Comparison of ENCODE assay signal across 15 cellular contexts in genomic region chr12:131917139-131917710, GRCh38. TPM values are rescaled to one million over a fixed set of nuclear protein-coding genes. Genes with fewer than 3 reads are reported as not detected.
DNase-seq lines count a peak whose midpoint lies in the region; ATAC-seq and TF ChIP-seq lines count a peak whose summit lies in the region.
"Had no signal": no experiment of that assay in that cellular context is flagged by ENCODE, and none has a peak within 500 bp of the region (broad histone marks: within the 10 kb centered on the region; RNA-seq: fewer than 3 reads in every experiment).

No MANE protein-coding gene starts in this region.

- H3K4me1 ChIP-seq in RWPE2 (ENCODE audit: insufficient read depth, poor library complexity, severe bottlenecking) = peaks cover 5% of the 10 kb centered on the region
- no peaks in the 10 kb centered on the region for H3K4me1 ChIP-seq in hepatocyte (ENCODE audit: insufficient read depth)
- no peaks in the 10 kb centered on the region for H3K4me1 ChIP-seq in neural progenitor cell

- ATAC-seq in RWPE2 (ENCODE audit: low read depth) = no peak

- H3F3A ChIP-seq in neural progenitor cell (ENCODE audit: low read depth) = no peaks in the 10 kb centered on the region

- TF ChIP-seq CTCF in RWPE2 (IDR thresholded peaks at IDR 0.05; ENCODE audit: poor library complexity, severe bottlenecking) (no peak), hepatocyte (IDR thresholded peaks at IDR 0.05; ENCODE audit: poor library complexity) (no peak), osteocyte (IDR thresholded peaks at IDR 0.05) (no peak), neural progenitor cell (IDR thresholded peaks at IDR 0.05) (no peak)

- H4K20me1 ChIP-seq in hepatocyte (ENCODE audit: insufficient read depth, poor library complexity, severe bottlenecking) (peaks cover 3% of the 10 kb centered on the region), neural progenitor cell (ENCODE audit: low read depth) (no peaks in the 10 kb centered on the region)

- H3K4me3 ChIP-seq in RWPE2 (ENCODE audit: severe bottlenecking) (no peak overlapping the region), hepatocyte (no peak overlapping the region), neural progenitor cell (no peak overlapping the region)
- H3K4me3 ChIP-seq: A549 had no signal

- 100% methylated on average over 6 of the region's 31 CpGs for WGBS in hepatocyte (ENCODE audit: low lambda C conversion rate, missing lambda C conversion rate)

- H2AFZ ChIP-seq in hepatocyte (no peak overlapping the region), neural progenitor cell (replicated peaks) (no peak overlapping the region)

- no peaks in the 10 kb centered on the region for H3K27me3 Mint-ChIP-seq in activated naive CD8-positive, alpha-beta T cell treated with anti-CD3 and anti-CD28 coated beads for 36 hours
- H3K27me3 Mint-ChIP-seq in osteocyte (ENCODE audit: unreplicated experiment) (no peaks in the 10 kb centered on the region), neural progenitor cell (ENCODE audit: insufficient read depth, low read depth) (no peaks in the 10 kb centered on the region)
- H3K27me3 Mint-ChIP-seq: CD4-positive, CD25-positive, alpha-beta regulatory T cell had no signal

- H3K9me2 ChIP-seq in hepatocyte (replicated peaks; ENCODE audit: insufficient read depth) = no peaks in the 10 kb centered on the region

- H3K36me3 ChIP-seq in RWPE2 (ENCODE audit: low read depth) (peaks cover 19% of the 10 kb centered on the region), hepatocyte (replicated peaks; ENCODE audit: insufficient read depth, low read depth) (no peaks in the 10 kb centered on the region), neural progenitor cell (no peaks in the 10 kb centered on the region)

- H3K9me3 ChIP-seq in RWPE2 (ENCODE audit: severe bottlenecking) = no peaks in the 10 kb centered on the region
- H3K9me3 ChIP-seq in hepatocyte (ENCODE audit: low read depth) = no peaks in the 10 kb centered on the region
- no peaks in the 10 kb centered on the region for H3K9me3 ChIP-seq in neural progenitor cell (ENCODE audit: low read depth)
- H3K9me3 ChIP-seq: A549 had no signal

- H3K27ac Mint-ChIP-seq in activated naive CD8-positive, alpha-beta T cell treated with anti-CD3 and anti-CD28 coated beads for 36 hours = no peak overlapping the region
- H3K27ac Mint-ChIP-seq in osteocyte (ENCODE audit: unreplicated experiment) (no peak overlapping the region), neural progenitor cell (no peak overlapping the region)
- H3K27ac Mint-ChIP-seq: CD4-positive, CD25-positive, alpha-beta regulatory T cell had no signal

- no peak overlapping the region for H3K9ac ChIP-seq in neural progenitor cell

- no peaks in the 10 kb centered on the region for H3K27me3 ChIP-seq in RWPE2 (ENCODE audit: insufficient read depth, poor library complexity, severe bottlenecking)
- H3K27me3 ChIP-seq in hepatocyte = no peaks in the 10 kb centered on the region
- no peaks in the 10 kb centered on the region for H3K27me3 ChIP-seq in neural progenitor cell

- peak; percentile 30 for DNase-seq in activated naive CD8-positive, alpha-beta T cell treated with anti-CD3 and anti-CD28 coated beads, Interleukin-2, amount 50 U/mL, for 16 hours (ENCODE audit: low read depth, low spot score)
- no peak for DNase-seq in activated naive CD8-positive, alpha-beta T cell treated with anti-CD3 and anti-CD28 coated beads for 36 hours
- DNase-seq in RWPE2 (ENCODE audit: low spot score) (peak; percentile 99), hepatocyte (ENCODE audit: low spot score) (peak; percentile 60), osteocyte (ENCODE audit: extremely low spot score, unreplicated experiment) (peak; percentile 94), neural progenitor cell (ENCODE audit: low spot score) (no peak), NCI-H2081 treated with DMSO at 0.1 percent for 48 hours (lab: John Stamatoyannopoulos, UW) (no peak), SIG-M5 (lab: John Stamatoyannopoulos, UW) (no peak)
- DNase-seq: CD4-positive, CD25-positive, alpha-beta regulatory T cell; KBM-7; NCI-H1048; NCI-H446 treated with DMSO at 0.1 percent for 48 hours; NCI-H82; Right ventricle myocardium superior had no signal

- no peaks in the 10 kb centered on the region for H3K79me2 ChIP-seq in hepatocyte
- H3K79me2 ChIP-seq in neural progenitor cell (ENCODE audit: low read depth) = no peaks in the 10 kb centered on the region

- H3K4me2 ChIP-seq in hepatocyte (no peak overlapping the region), neural progenitor cell (no peak overlapping the region)
- H3K4me2 ChIP-seq: A549 had no signal

- H3K4me3 Mint-ChIP-seq in activated naive CD8-positive, alpha-beta T cell treated with anti-CD3 and anti-CD28 coated beads for 36 hours = no peak overlapping the region
- no peak overlapping the region for H3K4me3 Mint-ChIP-seq in osteocyte (ENCODE audit: unreplicated experiment)
- no peak overlapping the region for H3K4me3 Mint-ChIP-seq in neural progenitor cell
- H3K4me3 Mint-ChIP-seq: CD4-positive, CD25-positive, alpha-beta regulatory T cell had no signal

- no peaks in the 10 kb centered on the region for H3K9me3 Mint-ChIP-seq in activated naive CD8-positive, alpha-beta T cell treated with anti-CD3 and anti-CD28 coated beads for 36 hours
- H3K9me3 Mint-ChIP-seq in osteocyte (ENCODE audit: unreplicated experiment) (no peaks in the 10 kb centered on the region), neural progenitor cell (no peaks in the 10 kb centered on the region)
- H3K9me3 Mint-ChIP-seq: CD4-positive, CD25-positive, alpha-beta regulatory T cell had no signal

- H3K27ac ChIP-seq in RWPE2 (ENCODE audit: poor library complexity, severe bottlenecking) = no peak overlapping the region
- no peak overlapping the region for H3K27ac ChIP-seq in hepatocyte
- no peak overlapping the region for H3K27ac ChIP-seq in neural progenitor cell
- H3K27ac ChIP-seq: A549 had no signal

- no peaks in the 10 kb centered on the region for H3K4me1 Mint-ChIP-seq in activated naive CD8-positive, alpha-beta T cell treated with anti-CD3 and anti-CD28 coated beads for 36 hours
- H3K4me1 Mint-ChIP-seq in osteocyte (ENCODE audit: unreplicated experiment) (peaks cover 9% of the 10 kb centered on the region), neural progenitor cell (no peaks in the 10 kb centered on the region)
- H3K4me1 Mint-ChIP-seq: CD4-positive, CD25-positive, alpha-beta regulatory T cell had no signal

- H3K36me3 Mint-ChIP-seq in activated naive CD8-positive, alpha-beta T cell treated with anti-CD3 and anti-CD28 coated beads for 36 hours = no peaks in the 10 kb centered on the region
- peaks cover 21% of the 10 kb centered on the region for H3K36me3 Mint-ChIP-seq in osteocyte (ENCODE audit: unreplicated experiment)
- peaks cover 2% of the 10 kb centered on the region for H3K36me3 Mint-ChIP-seq in neural progenitor cell
- H3K36me3 Mint-ChIP-seq: CD4-positive, CD25-positive, alpha-beta regulatory T cell had no signal

RNA-seq across cellular contexts. Expression of gene PUS1, which starts 11.9 kb away (rescaled TPM):
- 100 to 1,000 TPM; 116 to 118 TPM for total RNA-seq in activated naive CD8-positive, alpha-beta T cell treated with anti-CD3 and anti-CD28 coated beads for 36 hours
- 8.9 and 10.7 TPM in 2 replicates for total RNA-seq in hepatocyte
- 10.2 and 10.6 TPM in 2 replicates for polyA plus RNA-seq in hepatocyte
- 18.8 and 19.5 TPM in 2 replicates for total RNA-seq in osteocyte
- total RNA-seq in neural progenitor cell (ENCODE audit: low replicate concordance) = 15.9 and 17.8 TPM in 2 replicates

RNA-seq across cellular contexts. Expression of gene ULK1, which starts 22.8 kb away (rescaled TPM):
- total RNA-seq in activated naive CD8-positive, alpha-beta T cell treated with anti-CD3 and anti-CD28 coated beads for 36 hours = 10 to 100 TPM; 11.4 to 12.5 TPM
- total RNA-seq in hepatocyte (9.4 and 9.8 TPM in 2 replicates), osteocyte (69.6 and 74.7 TPM in 2 replicates), neural progenitor cell (ENCODE audit: low replicate concordance) (4.9 and 16.0 TPM in 2 replicates)
- polyA plus RNA-seq in hepatocyte = 11.0 and 14.8 TPM in 2 replicates

RNA-seq across cellular contexts. Expression of gene EP400, which starts 32.5 kb away (rescaled TPM):
- 10 to 100 TPM; 42.8 to 43.6 TPM for total RNA-seq in activated naive CD8-positive, alpha-beta T cell treated with anti-CD3 and anti-CD28 coated beads for 36 hours
- 9.5 and 12.3 TPM in 2 replicates for total RNA-seq in hepatocyte
- polyA plus RNA-seq in hepatocyte = 10.3 and 15.1 TPM in 2 replicates
- total RNA-seq in osteocyte = 51.3 and 51.8 TPM in 2 replicates
- 16.3 and 21.2 TPM in 2 replicates for total RNA-seq in neural progenitor cell (ENCODE audit: low replicate concordance)

Comparison
In these comparisons a context has a peak if more than half of its experiments do, and no peak if none do; other contexts are left out.
1. DNase-seq: peak in activated naive CD8-positive, alpha-beta T cell treated with anti-CD3 and anti-CD28 coated beads, Interleukin-2, amount 50 U/mL, for 16 hours (single experiment), RWPE2 (single experiment), hepatocyte (single experiment) and osteocyte (single experiment); none in activated naive CD8-positive, alpha-beta T cell treated with anti-CD3 and anti-CD28 coated beads for 36 hours (single experiment), neural progenitor cell (single experiment), NCI-H2081 treated with DMSO at 0.1 percent for 48 hours (single experiment) and SIG-M5 (single experiment).